1 cellular context compared by ENCODE assay signal in genomic region chr2:17611036-17611435, GRCh38.
TF ChIP-seq lines count a peak whose summit lies in the region.

No MANE protein-coding gene starts in this region.

TF ChIP-seq in K562, 482 proteins besides CTCF, POLR2A, EP300 and RAD21 (continued from another document):
- TF ChIP-seq ATF4 (CRISPR knock-in tag; IDR thresholded peaks at IDR 0.05) (no peak), HBP1 (CRISPR knock-in tag; IDR thresholded peaks at IDR 0.05) (no peak), RB1 (IDR thresholded peaks at IDR 0.05; ENCODE audit: low read depth) (no peak), STAT6 (CRISPR knock-in tag; IDR thresholded peaks at IDR 0.05) (no peak), RBM25 (IDR thresholded peaks at IDR 0.05; ENCODE audit: low read depth, low read length, severe bottlenecking) (peak; percentile 69), PKNOX1 (IDR thresholded peaks at IDR 0.05) (no peak), CREB3 (tag; conservative IDR thresholded peaks at IDR 0.05; ENCODE audit: low read depth) (no peak), BRF1 (IDR thresholded peaks at IDR 0.05; ENCODE audit: borderline replicate concordance, extremely low read depth, insufficient read length) (no peak), ZNF707 (CRISPR knock-in tag; conservative IDR thresholded peaks at IDR 0.05) (no peak), HNRNPLL (IDR thresholded peaks at IDR 0.05; ENCODE audit: low read depth, low read length, poor library complexity, severe bottlenecking) (no peak), SRSF7 (optimal IDR thresholded peaks at IDR 0.05; ENCODE audit: low read depth, low read length) (no peak), ATF7 (IDR thresholded peaks at IDR 0.05) (no peak), ZNF384 (IDR thresholded peaks at IDR 0.05; ENCODE audit: low read depth, low read length) (no peak), TARDBP (IDR thresholded peaks at IDR 0.05) (no peak), CHD2 (IDR thresholded peaks at IDR 0.05; ENCODE audit: low read depth, low read length) (no peak)
